21 cellular contexts compared by ENCODE assay signal in genomic region chr2:16092861-16093638, GRCh38.
"Had no signal": no experiment of that assay in that cellular context is flagged by ENCODE, and none has a peak within 500 bp of the region (broad histone marks: within the 10 kb centered on the region; RNA-seq: fewer than 3 reads in every experiment).

No MANE protein-coding gene starts in this region.

- H3K27me3 Mint-ChIP-seq: IgD-negative memory B cell, T-cell had no signal

- DNase-seq: Kasumi-1, MM.1S, NCI-H1436, NCI-H187, NCI-H2029, NCI-H2081 treated with DMSO at 0.1 percent for 48 hours, NCI-H2171, NCI-H226, NCI-H446, NCI-H510A, NCI-H524 treated with DMSO at 0.1 percent for 48 hours, NCI-H69, NCI-H774, RPMI8226, SHP77, SW 1271 had no signal

- H3K9ac ChIP-seq: KMS-11 had no signal

- H3K4me1 Mint-ChIP-seq: IgD-negative memory B cell, T-cell had no signal

- H3K36me3 Mint-ChIP-seq: IgD-negative memory B cell, T-cell had no signal

- ATAC-seq: K562, T-cell had no signal

- H3K4me3 ChIP-seq: K562 had no signal

- H3K9me3 Mint-ChIP-seq: IgD-negative memory B cell, T-cell had no signal

- H3K27ac Mint-ChIP-seq: IgD-negative memory B cell, T-cell had no signal

- H3K4me3 Mint-ChIP-seq: T-cell had no signal

- H3K27ac ChIP-seq: HL-60, KMS-11 had no signal

- H3K4me2 ChIP-seq: KMS-11 had no signal
